ENCODE assay signal across 1 cellular context in the genomic region with DNA sequence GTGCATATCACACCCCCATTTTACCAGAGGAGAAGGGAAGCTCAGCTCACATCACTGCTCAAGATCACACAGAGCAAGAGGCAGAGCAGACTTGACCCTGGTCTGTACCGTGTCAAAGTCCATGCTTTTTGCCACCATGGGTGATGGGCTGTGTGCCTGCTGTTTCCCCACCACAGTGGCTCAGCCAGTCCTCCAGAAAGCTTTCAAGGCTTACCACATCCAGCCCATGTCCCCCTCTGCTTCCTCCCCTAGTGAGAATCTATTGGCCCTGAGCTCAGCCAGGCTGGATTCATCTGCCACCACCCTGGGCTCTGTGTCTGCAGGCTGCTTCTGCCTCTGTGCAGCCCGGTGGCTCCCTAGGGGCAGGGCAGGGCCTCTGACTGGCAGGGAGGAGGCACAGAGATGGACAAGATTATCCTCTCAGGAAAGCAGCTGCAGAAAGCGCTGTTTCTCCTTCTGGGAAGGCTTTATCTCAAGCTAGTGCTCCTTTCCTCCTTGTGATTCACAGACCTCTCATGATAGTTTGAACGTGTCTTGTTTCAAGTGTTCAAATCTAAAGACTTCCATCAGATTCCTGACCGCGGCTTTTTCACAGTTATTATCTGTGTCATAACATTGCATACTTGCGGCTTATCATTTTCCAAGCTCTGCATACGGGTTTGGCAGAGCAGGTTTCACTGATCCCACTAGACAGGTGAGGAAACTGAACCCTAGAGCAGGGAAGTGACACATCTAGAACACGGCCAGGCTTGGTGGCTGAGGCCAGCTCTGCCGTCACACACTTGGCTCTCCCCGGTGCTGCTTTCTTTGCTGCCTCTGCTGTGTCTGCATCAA.
TF ChIP-seq lines count a peak whose summit lies in the region.

No MANE protein-coding gene starts in this region.

TF ChIP-seq in K562, 482 proteins besides CTCF, POLR2A, EP300 and RAD21 (continued from another document and continues in another):
- TF ChIP-seq, protein P1, sequence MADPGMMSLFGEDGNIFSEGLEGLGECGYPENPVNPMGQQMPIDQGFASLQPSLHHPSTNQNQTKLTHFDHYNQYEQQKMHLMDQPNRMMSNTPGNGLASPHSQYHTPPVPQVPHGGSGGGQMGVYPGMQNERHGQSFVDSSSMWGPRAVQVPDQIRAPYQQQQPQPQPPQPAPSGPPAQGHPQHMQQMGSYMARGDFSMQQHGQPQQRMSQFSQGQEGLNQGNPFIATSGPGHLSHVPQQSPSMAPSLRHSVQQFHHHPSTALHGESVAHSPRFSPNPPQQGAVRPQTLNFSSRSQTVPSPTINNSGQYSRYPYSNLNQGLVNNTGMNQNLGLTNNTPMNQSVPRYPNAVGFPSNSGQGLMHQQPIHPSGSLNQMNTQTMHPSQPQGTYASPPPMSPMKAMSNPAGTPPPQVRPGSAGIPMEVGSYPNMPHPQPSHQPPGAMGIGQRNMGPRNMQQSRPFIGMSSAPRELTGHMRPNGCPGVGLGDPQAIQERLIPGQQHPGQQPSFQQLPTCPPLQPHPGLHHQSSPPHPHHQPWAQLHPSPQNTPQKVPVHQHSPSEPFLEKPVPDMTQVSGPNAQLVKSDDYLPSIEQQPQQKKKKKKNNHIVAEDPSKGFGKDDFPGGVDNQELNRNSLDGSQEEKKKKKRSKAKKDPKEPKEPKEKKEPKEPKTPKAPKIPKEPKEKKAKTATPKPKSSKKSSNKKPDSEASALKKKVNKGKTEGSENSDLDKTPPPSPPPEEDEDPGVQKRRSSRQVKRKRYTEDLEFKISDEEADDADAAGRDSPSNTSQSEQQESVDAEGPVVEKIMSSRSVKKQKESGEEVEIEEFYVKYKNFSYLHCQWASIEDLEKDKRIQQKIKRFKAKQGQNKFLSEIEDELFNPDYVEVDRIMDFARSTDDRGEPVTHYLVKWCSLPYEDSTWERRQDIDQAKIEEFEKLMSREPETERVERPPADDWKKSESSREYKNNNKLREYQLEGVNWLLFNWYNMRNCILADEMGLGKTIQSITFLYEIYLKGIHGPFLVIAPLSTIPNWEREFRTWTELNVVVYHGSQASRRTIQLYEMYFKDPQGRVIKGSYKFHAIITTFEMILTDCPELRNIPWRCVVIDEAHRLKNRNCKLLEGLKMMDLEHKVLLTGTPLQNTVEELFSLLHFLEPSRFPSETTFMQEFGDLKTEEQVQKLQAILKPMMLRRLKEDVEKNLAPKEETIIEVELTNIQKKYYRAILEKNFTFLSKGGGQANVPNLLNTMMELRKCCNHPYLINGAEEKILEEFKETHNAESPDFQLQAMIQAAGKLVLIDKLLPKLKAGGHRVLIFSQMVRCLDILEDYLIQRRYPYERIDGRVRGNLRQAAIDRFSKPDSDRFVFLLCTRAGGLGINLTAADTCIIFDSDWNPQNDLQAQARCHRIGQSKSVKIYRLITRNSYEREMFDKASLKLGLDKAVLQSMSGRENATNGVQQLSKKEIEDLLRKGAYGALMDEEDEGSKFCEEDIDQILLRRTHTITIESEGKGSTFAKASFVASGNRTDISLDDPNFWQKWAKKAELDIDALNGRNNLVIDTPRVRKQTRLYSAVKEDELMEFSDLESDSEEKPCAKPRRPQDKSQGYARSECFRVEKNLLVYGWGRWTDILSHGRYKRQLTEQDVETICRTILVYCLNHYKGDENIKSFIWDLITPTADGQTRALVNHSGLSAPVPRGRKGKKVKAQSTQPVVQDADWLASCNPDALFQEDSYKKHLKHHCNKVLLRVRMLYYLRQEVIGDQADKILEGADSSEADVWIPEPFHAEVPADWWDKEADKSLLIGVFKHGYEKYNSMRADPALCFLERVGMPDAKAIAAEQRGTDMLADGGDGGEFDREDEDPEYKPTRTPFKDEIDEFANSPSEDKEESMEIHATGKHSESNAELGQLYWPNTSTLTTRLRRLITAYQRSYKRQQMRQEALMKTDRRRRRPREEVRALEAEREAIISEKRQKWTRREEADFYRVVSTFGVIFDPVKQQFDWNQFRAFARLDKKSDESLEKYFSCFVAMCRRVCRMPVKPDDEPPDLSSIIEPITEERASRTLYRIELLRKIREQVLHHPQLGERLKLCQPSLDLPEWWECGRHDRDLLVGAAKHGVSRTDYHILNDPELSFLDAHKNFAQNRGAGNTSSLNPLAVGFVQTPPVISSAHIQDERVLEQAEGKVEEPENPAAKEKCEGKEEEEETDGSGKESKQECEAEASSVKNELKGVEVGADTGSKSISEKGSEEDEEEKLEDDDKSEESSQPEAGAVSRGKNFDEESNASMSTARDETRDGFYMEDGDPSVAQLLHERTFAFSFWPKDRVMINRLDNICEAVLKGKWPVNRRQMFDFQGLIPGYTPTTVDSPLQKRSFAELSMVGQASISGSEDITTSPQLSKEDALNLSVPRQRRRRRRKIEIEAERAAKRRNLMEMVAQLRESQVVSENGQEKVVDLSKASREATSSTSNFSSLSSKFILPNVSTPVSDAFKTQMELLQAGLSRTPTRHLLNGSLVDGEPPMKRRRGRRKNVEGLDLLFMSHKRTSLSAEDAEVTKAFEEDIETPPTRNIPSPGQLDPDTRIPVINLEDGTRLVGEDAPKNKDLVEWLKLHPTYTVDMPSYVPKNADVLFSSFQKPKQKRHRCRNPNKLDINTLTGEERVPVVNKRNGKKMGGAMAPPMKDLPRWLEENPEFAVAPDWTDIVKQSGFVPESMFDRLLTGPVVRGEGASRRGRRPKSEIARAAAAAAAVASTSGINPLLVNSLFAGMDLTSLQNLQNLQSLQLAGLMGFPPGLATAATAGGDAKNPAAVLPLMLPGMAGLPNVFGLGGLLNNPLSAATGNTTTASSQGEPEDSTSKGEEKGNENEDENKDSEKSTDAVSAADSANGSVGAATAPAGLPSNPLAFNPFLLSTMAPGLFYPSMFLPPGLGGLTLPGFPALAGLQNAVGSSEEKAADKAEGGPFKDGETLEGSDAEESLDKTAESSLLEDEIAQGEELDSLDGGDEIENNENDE (IDR thresholded peaks at IDR 0.05; ENCODE audit: low read depth, low read length): no peak
- TF ChIP-seq ESRRB (CRISPR knock-in tag; IDR thresholded peaks at IDR 0.05; ENCODE audit: borderline replicate concordance): no peak
- no peak for TF ChIP-seq MCM5 (IDR thresholded peaks at IDR 0.05; ENCODE audit: low read depth)
- TF ChIP-seq KLF10 (CRISPR knock-in tag; IDR thresholded peaks at IDR 0.05): no peak
- TF ChIP-seq JUND (IDR thresholded peaks at IDR 0.05; ENCODE audit: borderline replicate concordance, low read depth, low read length): no peak; the same call in 1 of the 2 replicates
- TF ChIP-seq JUND (tag; IDR thresholded peaks at IDR 0.05; ENCODE audit: borderline replicate concordance, low read depth, low read length): peak; percentile 74; the same call in 1 of the 3 replicates
- no peak for TF ChIP-seq TEAD2 (tag; IDR thresholded peaks at IDR 0.05)
- TF ChIP-seq SETDB1 (IDR thresholded peaks at IDR 0.05; ENCODE audit: low read length): no peak
- TF ChIP-seq JUN (IDR thresholded peaks at IDR 0.05; ENCODE audit: borderline replicate concordance, low read depth, low read length): no peak
- no peak for TF ChIP-seq JUN (CRISPR knock-in tag; IDR thresholded peaks at IDR 0.05; ENCODE audit: borderline replicate concordance)
- TF ChIP-seq POLR3A (IDR thresholded peaks at IDR 0.05; ENCODE audit: borderline replicate concordance, extremely low read depth, insufficient read depth, insufficient read length): no peak
- TF ChIP-seq NCOA1 (IDR thresholded peaks at IDR 0.05; ENCODE audit: low read depth): peak; percentile 49; the same call in 1 of the 2 replicates
- TF ChIP-seq, protein P2, sequence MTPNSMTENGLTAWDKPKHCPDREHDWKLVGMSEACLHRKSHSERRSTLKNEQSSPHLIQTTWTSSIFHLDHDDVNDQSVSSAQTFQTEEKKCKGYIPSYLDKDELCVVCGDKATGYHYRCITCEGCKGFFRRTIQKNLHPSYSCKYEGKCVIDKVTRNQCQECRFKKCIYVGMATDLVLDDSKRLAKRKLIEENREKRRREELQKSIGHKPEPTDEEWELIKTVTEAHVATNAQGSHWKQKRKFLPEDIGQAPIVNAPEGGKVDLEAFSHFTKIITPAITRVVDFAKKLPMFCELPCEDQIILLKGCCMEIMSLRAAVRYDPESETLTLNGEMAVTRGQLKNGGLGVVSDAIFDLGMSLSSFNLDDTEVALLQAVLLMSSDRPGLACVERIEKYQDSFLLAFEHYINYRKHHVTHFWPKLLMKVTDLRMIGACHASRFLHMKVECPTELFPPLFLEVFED (CRISPR knock-in tag; conservative IDR thresholded peaks at IDR 0.05): no peak
- TF ChIP-seq, protein P3, sequence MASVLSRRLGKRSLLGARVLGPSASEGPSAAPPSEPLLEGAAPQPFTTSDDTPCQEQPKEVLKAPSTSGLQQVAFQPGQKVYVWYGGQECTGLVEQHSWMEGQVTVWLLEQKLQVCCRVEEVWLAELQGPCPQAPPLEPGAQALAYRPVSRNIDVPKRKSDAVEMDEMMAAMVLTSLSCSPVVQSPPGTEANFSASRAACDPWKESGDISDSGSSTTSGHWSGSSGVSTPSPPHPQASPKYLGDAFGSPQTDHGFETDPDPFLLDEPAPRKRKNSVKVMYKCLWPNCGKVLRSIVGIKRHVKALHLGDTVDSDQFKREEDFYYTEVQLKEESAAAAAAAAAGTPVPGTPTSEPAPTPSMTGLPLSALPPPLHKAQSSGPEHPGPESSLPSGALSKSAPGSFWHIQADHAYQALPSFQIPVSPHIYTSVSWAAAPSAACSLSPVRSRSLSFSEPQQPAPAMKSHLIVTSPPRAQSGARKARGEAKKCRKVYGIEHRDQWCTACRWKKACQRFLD (CRISPR knock-in tag; IDR thresholded peaks at IDR 0.05): 0 out of 2 replicates have a peak, but pooled peaks have one; percentile 40
- no peak for TF ChIP-seq ZFPM2 (CRISPR knock-in tag; IDR thresholded peaks at IDR 0.05)
- no peak for TF ChIP-seq TAF9B (IDR thresholded peaks at IDR 0.05; ENCODE audit: partially characterized antibody)
- TF ChIP-seq FUS (optimal IDR thresholded peaks at IDR 0.05; ENCODE audit: low read depth, low read length): no peak
- no peak for TF ChIP-seq MEF2A (IDR thresholded peaks at IDR 0.05; ENCODE audit: control insufficient read depth, low read depth, low read length)
- no peak for TF ChIP-seq ZNF347 (CRISPR knock-in tag; IDR thresholded peaks at IDR 0.05; ENCODE audit: low read depth)
- TF ChIP-seq ZNF197 (CRISPR knock-in tag; IDR thresholded peaks at IDR 0.05; ENCODE audit: low read depth): no peak
- peak; percentile 34; the same call in 1 of the 2 replicates for TF ChIP-seq NFIC (IDR thresholded peaks at IDR 0.05)
- no peak for TF ChIP-seq ZNF551 (CRISPR knock-in tag; IDR thresholded peaks at IDR 0.05)
- no peak for TF ChIP-seq BMI1 (IDR thresholded peaks at IDR 0.05; ENCODE audit: low read length)
- TF ChIP-seq, protein P4, sequence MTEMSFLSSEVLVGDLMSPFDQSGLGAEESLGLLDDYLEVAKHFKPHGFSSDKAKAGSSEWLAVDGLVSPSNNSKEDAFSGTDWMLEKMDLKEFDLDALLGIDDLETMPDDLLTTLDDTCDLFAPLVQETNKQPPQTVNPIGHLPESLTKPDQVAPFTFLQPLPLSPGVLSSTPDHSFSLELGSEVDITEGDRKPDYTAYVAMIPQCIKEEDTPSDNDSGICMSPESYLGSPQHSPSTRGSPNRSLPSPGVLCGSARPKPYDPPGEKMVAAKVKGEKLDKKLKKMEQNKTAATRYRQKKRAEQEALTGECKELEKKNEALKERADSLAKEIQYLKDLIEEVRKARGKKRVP (CRISPR knock-in tag; IDR thresholded peaks at IDR 0.05): no peak
- no peak for TF ChIP-seq RBM15 (IDR thresholded peaks at IDR 0.05; ENCODE audit: insufficient read depth, low read length)
- TF ChIP-seq ZNF239 (CRISPR knock-in tag; IDR thresholded peaks at IDR 0.05): no peak
- TF ChIP-seq, protein P5, sequence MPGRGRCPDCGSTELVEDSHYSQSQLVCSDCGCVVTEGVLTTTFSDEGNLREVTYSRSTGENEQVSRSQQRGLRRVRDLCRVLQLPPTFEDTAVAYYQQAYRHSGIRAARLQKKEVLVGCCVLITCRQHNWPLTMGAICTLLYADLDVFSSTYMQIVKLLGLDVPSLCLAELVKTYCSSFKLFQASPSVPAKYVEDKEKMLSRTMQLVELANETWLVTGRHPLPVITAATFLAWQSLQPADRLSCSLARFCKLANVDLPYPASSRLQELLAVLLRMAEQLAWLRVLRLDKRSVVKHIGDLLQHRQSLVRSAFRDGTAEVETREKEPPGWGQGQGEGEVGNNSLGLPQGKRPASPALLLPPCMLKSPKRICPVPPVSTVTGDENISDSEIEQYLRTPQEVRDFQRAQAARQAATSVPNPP (IDR thresholded peaks at IDR 0.05; ENCODE audit: borderline replicate concordance, insufficient read depth, insufficient read length): no peak
- TF ChIP-seq, protein P6, sequence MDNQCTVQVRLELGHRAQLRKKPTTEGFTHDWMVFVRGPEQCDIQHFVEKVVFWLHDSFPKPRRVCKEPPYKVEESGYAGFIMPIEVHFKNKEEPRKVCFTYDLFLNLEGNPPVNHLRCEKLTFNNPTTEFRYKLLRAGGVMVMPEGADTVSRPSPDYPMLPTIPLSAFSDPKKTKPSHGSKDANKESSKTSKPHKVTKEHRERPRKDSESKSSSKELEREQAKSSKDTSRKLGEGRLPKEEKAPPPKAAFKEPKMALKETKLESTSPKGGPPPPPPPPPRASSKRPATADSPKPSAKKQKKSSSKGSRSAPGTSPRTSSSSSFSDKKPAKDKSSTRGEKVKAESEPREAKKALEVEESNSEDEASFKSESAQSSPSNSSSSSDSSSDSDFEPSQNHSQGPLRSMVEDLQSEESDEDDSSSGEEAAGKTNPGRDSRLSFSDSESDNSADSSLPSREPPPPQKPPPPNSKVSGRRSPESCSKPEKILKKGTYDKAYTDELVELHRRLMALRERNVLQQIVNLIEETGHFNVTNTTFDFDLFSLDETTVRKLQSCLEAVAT (IDR thresholded peaks at IDR 0.05): peak in 1 of 2 experiments; percentile 67; a peak in 1 of 4 replicates
- TF ChIP-seq SIN3B (IDR thresholded peaks at IDR 0.05; ENCODE audit: low read depth): no peak
- TF ChIP-seq, protein P7, sequence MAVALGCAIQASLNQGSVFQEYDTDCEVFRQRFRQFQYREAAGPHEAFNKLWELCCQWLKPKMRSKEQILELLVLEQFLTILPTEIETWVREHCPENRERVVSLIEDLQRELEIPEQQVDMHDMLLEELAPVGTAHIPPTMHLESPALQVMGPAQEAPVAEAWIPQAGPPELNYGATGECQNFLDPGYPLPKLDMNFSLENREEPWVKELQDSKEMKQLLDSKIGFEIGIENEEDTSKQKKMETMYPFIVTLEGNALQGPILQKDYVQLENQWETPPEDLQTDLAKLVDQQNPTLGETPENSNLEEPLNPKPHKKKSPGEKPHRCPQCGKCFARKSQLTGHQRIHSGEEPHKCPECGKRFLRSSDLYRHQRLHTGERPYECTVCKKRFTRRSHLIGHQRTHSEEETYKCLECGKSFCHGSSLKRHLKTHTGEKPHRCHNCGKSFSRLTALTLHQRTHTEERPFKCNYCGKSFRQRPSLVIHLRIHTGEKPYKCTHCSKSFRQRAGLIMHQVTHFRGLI (CRISPR knock-in tag; IDR thresholded peaks at IDR 0.05): no peak
